Comparison of ENCODE assay signal across 8 cellular contexts in the genomic region with DNA sequence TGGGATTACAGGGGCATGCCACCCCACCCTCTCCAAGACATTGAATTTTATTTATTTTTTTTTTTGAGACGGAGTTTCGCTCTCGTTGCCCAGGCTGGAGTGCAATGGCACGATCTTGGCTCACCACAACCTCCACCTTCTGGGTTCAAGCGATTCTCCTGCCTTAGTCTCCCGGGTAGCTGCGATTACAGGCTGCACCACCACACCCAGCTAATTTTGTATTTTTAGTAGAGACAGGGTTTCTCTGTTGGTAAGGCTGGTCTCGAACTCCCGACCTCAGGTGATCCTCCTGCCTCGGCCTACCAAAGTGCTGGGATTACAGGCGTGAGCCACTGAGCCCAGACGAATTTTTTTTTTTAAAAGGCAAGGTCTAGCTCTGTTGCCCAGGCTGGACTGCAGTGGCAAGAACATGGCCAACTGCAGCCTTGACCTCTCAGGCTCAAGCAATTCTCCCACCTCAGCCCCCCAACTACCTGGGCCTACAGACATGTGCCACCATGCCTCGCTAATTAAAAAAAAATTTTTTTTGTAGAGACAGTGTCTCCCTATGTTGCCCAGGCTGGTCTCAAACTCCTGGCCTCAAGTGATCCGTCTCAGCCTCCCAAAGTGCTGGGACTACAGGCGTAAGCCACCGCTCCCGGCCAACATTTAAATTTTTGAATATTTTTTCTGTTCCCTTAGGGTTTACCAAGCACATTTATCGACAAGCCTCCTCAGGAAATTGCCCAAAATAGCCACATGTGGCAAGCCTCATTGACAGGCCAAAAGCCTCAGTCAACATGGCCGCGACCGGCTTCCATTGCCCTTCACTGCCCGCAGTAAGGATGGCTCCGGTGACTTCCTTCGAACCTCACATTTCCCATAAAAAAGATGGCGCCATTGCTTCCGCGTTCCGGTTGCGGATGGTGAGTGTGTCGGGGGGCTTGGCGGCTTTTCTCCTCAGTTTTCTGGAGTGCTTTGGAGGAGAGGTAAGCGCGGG. TPM values are rescaled to one million over a fixed set of nuclear protein-coding genes. Genes with fewer than 3 reads are reported as not detected.
A peak's percentile ranks its signal among the peaks of the same experiment; 100 is the strongest.
DNase-seq lines count a peak whose midpoint lies in the region; ATAC-seq and TF ChIP-seq lines count a peak whose summit lies in the region.

A gene with protein sequence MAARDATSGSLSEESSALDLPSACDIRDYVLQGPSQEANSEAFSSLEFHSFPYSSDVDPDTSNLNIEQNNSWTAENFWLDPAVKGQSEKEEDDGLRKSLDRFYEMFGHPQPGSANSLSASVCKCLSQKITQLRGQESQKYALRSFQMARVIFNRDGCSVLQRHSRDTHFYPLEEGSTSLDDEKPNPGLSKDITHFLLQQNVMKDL (plus strand): TSS at position 890 of the 979 bp plus-strand sequence. CDS start 22,465 bp downstream, outside the sequence.

- CTCF ChIA-PET in T-cell (lab: Charles Lee), result interaction anchor here in 1 of 2 donors (1.2 to 1.8 kb wide), 3 partner anchors 35 to 180 kb away, joined by 4 to 11 read pairs (median 4); no protein-coding TSS in a partner anchor

- H3K9me3 Mint-ChIP-seq in T-cell, result no peaks in the 10 kb centered on the region

- no peaks in the 10 kb centered on the region for H3K9me3 ChIP-seq in upper lobe of right lung

- peak within 1 kb of the TSS; percentile 91 for H3K27ac Mint-ChIP-seq in T-cell

- H3K4me1 ChIP-seq in upper lobe of right lung, result no peaks in the 10 kb centered on the region

- H3K27me3 Mint-ChIP-seq in T-cell, result no peaks in the 10 kb centered on the region

- peaks cover 10% of the 10 kb centered on the region for H3K36me3 Mint-ChIP-seq in T-cell

- no peak for TF ChIP-seq CTCF in GM12865 (IDR thresholded peaks at IDR 0.05; ENCODE audit: insufficient read depth, low read depth, low read length, missing control alignments)
- no peak for TF ChIP-seq CTCF in upper lobe of right lung (IDR thresholded peaks at IDR 0.05)

- H3K4me3 ChIP-seq in GM12865 (ENCODE audit: low read depth, low read length), result peak within 1 kb of the TSS; percentile 91
- peak within 1 kb of the TSS; percentile 74 for H3K4me3 ChIP-seq in upper lobe of right lung

- intact Hi-C loops in left cardiac atrium (cut with DNase I) (loop anchor here in 1 of 2 donors (5.0 kb wide), 1 partner anchor 38 kb away; no protein-coding TSS in a partner anchor), posterior vena cava (cut with DNase I) (loop anchor here in 1 of 2 donors (10.0 kb wide), 1 partner anchor 145 kb away; no protein-coding TSS in a partner anchor), upper lobe of right lung (cut with DNase I) (no loop called here)

- peaks cover 24 to 29% (median 26%) of the 10 kb centered on the region in 3 donors for H3K4me1 Mint-ChIP-seq in T-cell

- POLR2A ChIA-PET in T-cell (lab: Charles Lee), result interaction anchor here (0.6 to 2.0 kb wide), 4 partner anchors 33 to 176 kb away, joined by 3 to 17 read pairs (median 3); no protein-coding TSS in a partner anchor

- DNase-seq in GM12865 (ENCODE audit: low read depth), result peak; percentile 94
- DNase-seq in NCI-H1436 (lab: John Stamatoyannopoulos, UW), result peak; percentile 85
- peak; percentile 67 to 83 (median 76) for DNase-seq in T-cell
- DNase-seq in left cardiac atrium, result peak; percentile 89
- peak; percentile 94 for DNase-seq in posterior vena cava (ENCODE audit: low spot score)
- peak; percentile 91 for DNase-seq in upper lobe of right lung

- no peaks in the 10 kb centered on the region for H3K27me3 ChIP-seq in upper lobe of right lung

- 48% methylated on average over 33 of the region's 33 CpGs for WGBS in adipose tissue, 3 donors

- peak within 1 kb of the TSS; percentile 83 to 90 (median 90) for H3K4me3 Mint-ChIP-seq in T-cell

- H3K27ac ChIP-seq in adipose tissue (ENCODE audit: low read depth, low read length) (peak within 1 kb of the TSS; percentile 73), upper lobe of right lung (peak within 1 kb of the TSS; percentile 82)

- ATAC-seq in HG02763 (IDR thresholded peaks at IDR 0.05; ENCODE audit: unreplicated experiment) (peak; percentile 83), T-cell (replicated peaks in 1 of 4) (peak; percentile 94 to 98 (median 97)), left cardiac atrium (peak; percentile 96 to 97), upper lobe of right lung (peak; percentile 98)

- no peaks in the 10 kb centered on the region for H3K36me3 ChIP-seq in upper lobe of right lung

RNA-seq across cellular contexts. Expression of the gene that starts here (rescaled TPM):
- total RNA-seq in T-cell, result 10 to 100 TPM; 10.0 to 15.8 (median 14.2) TPM
- polyA plus RNA-seq in adipose tissue, result 1 to 10 TPM; 3.6 to 4.6 (median 4.1) TPM
- 1 to 10 TPM; 8.9 to 9.3 TPM for total RNA-seq in left cardiac atrium
- total RNA-seq in posterior vena cava, result 1 to 10 TPM; 2.7 to 3.3 TPM
- 5.8 TPM for total RNA-seq in upper lobe of right lung

Comparison
In these comparisons a context has a peak if more than half of its experiments do, and no peak if none do; other contexts are left out.
1. Peak in every context shown above with its lines: DNase-seq, ATAC-seq, H3K4me3 ChIP-seq and H3K27ac ChIP-seq.